15 cellular contexts compared by ENCODE assay signal in genomic region chr4:164596318-164596878, GRCh38.
DNase-seq lines count a peak whose midpoint lies in the region; ATAC-seq and TF ChIP-seq lines count a peak whose summit lies in the region.
"Had no signal": no experiment of that assay in that cellular context is flagged by ENCODE, and none has a peak within 500 bp of the region (broad histone marks: within the 10 kb centered on the region; RNA-seq: fewer than 3 reads in every experiment).

No MANE protein-coding gene starts in this region.

- TF ChIP-seq CTCF in WTC11 (IDR thresholded peaks at IDR 0.05) (no peak), A673 (conservative IDR thresholded peaks at IDR 0.05; ENCODE audit: low read depth, low read length) (no peak)

- peak overlapping the region; percentile 59 for H3K18ac ChIP-seq in neuronal stem cell (ENCODE audit: low read length)

- H3K9me3 ChIP-seq in neuronal stem cell (replicated peaks in 1 of 2; ENCODE audit: control insufficient read depth in 2 of 2, insufficient read depth in 1 of 2, low read depth in 1 of 2, low read length in 2 of 2), result no peaks in the 10 kb centered on the region
- H3K9me3 ChIP-seq in A673 (ENCODE audit: low read depth, low read length, poor library complexity, severe bottlenecking), result peaks cover 10% of the 10 kb centered on the region
- H3K9me3 ChIP-seq: BE2C had no signal

- DNase-seq in WTC11 (ENCODE audit: low spot score), result no peak
- DNase-seq in neuronal stem cell (ENCODE audit: low spot score), result no peak
- DNase-seq in A673 (ENCODE audit: low spot score), result no peak
- no peak for DNase-seq in NCI-H187 treated with DMSO at 0.1 percent for 48 hours (lab: John Stamatoyannopoulos, UW)
- no peak for DNase-seq in amygdala (lab: John Stamatoyannopoulos, UW)
- DNase-seq: BE2C; CD4-positive, alpha-beta memory T cell; DMS79; GOT3; HCEC 1CT; HFFc6 had no signal

- peak overlapping the region; percentile 54; the same call in 1 of the 2 replicates for H3K27ac Mint-ChIP-seq in WTC11
- H3K27ac Mint-ChIP-seq: HFFc6 had no signal

- no peak overlapping the region for H3K23ac ChIP-seq in neuronal stem cell (ENCODE audit: low read depth, low read length, poor library complexity)

- no peak overlapping the region for H3K4me3 Mint-ChIP-seq in WTC11
- H3K4me3 Mint-ChIP-seq: CD4-positive, alpha-beta memory T cell; HFFc6 had no signal

- CTCF ChIA-PET in WTC11 (lab: Charles Lee) (no interaction called here), A673 (lab: Charles Lee) (no interaction called here)

- POLR2A ChIA-PET in WTC11 (lab: Charles Lee), result no interaction called here
- POLR2A ChIA-PET in A673 (lab: Charles Lee; ENCODE audit: low non-redundant PET), result no interaction called here

- no peak overlapping the region for H2BK12ac ChIP-seq in neuronal stem cell (ENCODE audit: low read length)

- H2BK120ac ChIP-seq in neuronal stem cell (ENCODE audit: low read depth, low read length), result no peak overlapping the region

- no peak overlapping the region for H3K27ac ChIP-seq in neuronal stem cell (replicated peaks; ENCODE audit: low read length)
- no peak overlapping the region for H3K27ac ChIP-seq in A673 (ENCODE audit: low read depth, low read length, poor library complexity, severe bottlenecking)
- H3K27ac ChIP-seq: C4-2B, HL-60 had no signal

- peaks cover 10% of the 10 kb centered on the region for H3K4me1 Mint-ChIP-seq in WTC11
- H3K4me1 Mint-ChIP-seq: CD4-positive, alpha-beta memory T cell had no signal

- no peak overlapping the region for H3K14ac ChIP-seq in neuronal stem cell (ENCODE audit: low read length)

- intact Hi-C loops in A673 (cut with micrococcal nuclease; ENCODE audit: unreplicated experiment), result no loop called here

- H3K4ac ChIP-seq in neuronal stem cell (ENCODE audit: low read length), result no peak overlapping the region

- H2AFZ ChIP-seq in neuronal stem cell (ENCODE audit: low read length), result no peak overlapping the region

- BruUV-seq in A673 (replicated peaks; lab: Mats Ljungman, UMichigan), result no TSS peak

- H3K9ac ChIP-seq in neuronal stem cell (ENCODE audit: low read depth, low read length, poor library complexity), result no peak overlapping the region

- no peak overlapping the region for H3K4me2 ChIP-seq in neuronal stem cell (ENCODE audit: insufficient read depth, low read length, poor library complexity, severe bottlenecking)

- H3K4me1 ChIP-seq in neuronal stem cell (ENCODE audit: control insufficient read depth in 2 of 2, insufficient read depth in 1 of 2, low read depth in 1 of 2, low read length in 2 of 2) (no peaks in the 10 kb centered on the region), A673 (ENCODE audit: insufficient read depth, low read length, poor library complexity, severe bottlenecking) (no peaks in the 10 kb centered on the region)
- H3K4me1 ChIP-seq: BE2C had no signal

- no peak overlapping the region for H2BK5ac ChIP-seq in neuronal stem cell (ENCODE audit: low read length)

- H3K9me3 Mint-ChIP-seq in WTC11, result peaks cover 8% of the 10 kb centered on the region

- H2BK15ac ChIP-seq in neuronal stem cell (ENCODE audit: low read length), result no peak overlapping the region

- peak overlapping the region; percentile 74 for H4K8ac ChIP-seq in neuronal stem cell (ENCODE audit: low read depth, low read length)

- H3K4me3 ChIP-seq in neuronal stem cell (ENCODE audit: low read length in 2 of 2) (no peak overlapping the region), A673 (ENCODE audit: low read depth, low read length, poor library complexity, severe bottlenecking) (no peak overlapping the region)

- no peaks in the 10 kb centered on the region for H3K36me3 ChIP-seq in neuronal stem cell (replicated peaks in 1 of 2; ENCODE audit: control insufficient read depth in 2 of 2, insufficient read depth in 2 of 2, low read length in 2 of 2)
- no peaks in the 10 kb centered on the region for H3K36me3 ChIP-seq in A673 (ENCODE audit: insufficient read depth, low read length, poor library complexity, severe bottlenecking)
- H3K36me3 ChIP-seq: BE2C had no signal

- no CpG with 5 or more reads among the region's 17 CpGs for WGBS in neuronal stem cell (ENCODE audit: extremely low coverage in 2 of 2, insufficient read length in 2 of 2, insufficient replicate concordance in 1 of 2), 2 donors

- H2AK5ac ChIP-seq in neuronal stem cell (ENCODE audit: low read depth, low read length), result no peak overlapping the region

- no peaks in the 10 kb centered on the region for H3K79me1 ChIP-seq in neuronal stem cell (ENCODE audit: low read depth, low read length)

- peak; percentile 77 for ATAC-seq in GM18868 (IDR thresholded peaks at IDR 0.05; ENCODE audit: unreplicated experiment)
- peak; percentile 46 for ATAC-seq in HG02610 (IDR thresholded peaks at IDR 0.05; ENCODE audit: unreplicated experiment)
- ATAC-seq in WTC11, result no peak

- no peaks in the 10 kb centered on the region for H3K27me3 ChIP-seq in neuronal stem cell (ENCODE audit: control insufficient read depth in 3 of 3, insufficient read depth in 3 of 3, low read depth in 1 of 3, low read length in 3 of 3)
- no peaks in the 10 kb centered on the region for H3K27me3 ChIP-seq in A673 (replicated peaks; ENCODE audit: insufficient read depth, low read depth, low read length, poor library complexity)
- H3K27me3 ChIP-seq: BE2C had no signal

- peaks cover 2% of the 10 kb centered on the region; the same call in 1 of the 2 replicates for H3K36me3 Mint-ChIP-seq in WTC11
- H3K36me3 Mint-ChIP-seq: CD4-positive, alpha-beta memory T cell had no signal

- no peak overlapping the region for H4K91ac ChIP-seq in neuronal stem cell (ENCODE audit: low read depth, low read length, poor library complexity)

- H3K27me3 Mint-ChIP-seq in WTC11 (ENCODE audit: low read depth), result no peaks in the 10 kb centered on the region
- H3K27me3 Mint-ChIP-seq: CD4-positive, alpha-beta memory T cell had no signal

TF ChIP-seq in WTC11, 78 proteins besides CTCF, POLR2A, EP300 and RAD21:
- TF ChIP-seq NFE2L1 (CRISPR knock-in tag; IDR thresholded peaks at IDR 0.05) (no peak), OVOL2 (CRISPR knock-in tag; IDR thresholded peaks at IDR 0.05; ENCODE audit: borderline replicate concordance) (no peak), ZNF121 (CRISPR knock-in tag; IDR thresholded peaks at IDR 0.05) (no peak), FOXP4 (CRISPR knock-in tag; IDR thresholded peaks at IDR 0.05) (no peak), GRHL2 (CRISPR knock-in tag; IDR thresholded peaks at IDR 0.05; ENCODE audit: insufficient replicate concordance, severe bottlenecking) (no peak), FOXK1 (CRISPR knock-in tag; IDR thresholded peaks at IDR 0.05) (no peak), CREM (CRISPR knock-in tag; IDR thresholded peaks at IDR 0.05) (no peak), KAT7 (CRISPR knock-in tag; IDR thresholded peaks at IDR 0.05; ENCODE audit: borderline replicate concordance) (no peak), JUN (CRISPR knock-in tag; IDR thresholded peaks at IDR 0.05) (no peak), ERG (CRISPR knock-in tag; IDR thresholded peaks at IDR 0.05) (no peak), E2F5 (CRISPR knock-in tag; IDR thresholded peaks at IDR 0.05) (no peak)
